In the genomic region with DNA sequence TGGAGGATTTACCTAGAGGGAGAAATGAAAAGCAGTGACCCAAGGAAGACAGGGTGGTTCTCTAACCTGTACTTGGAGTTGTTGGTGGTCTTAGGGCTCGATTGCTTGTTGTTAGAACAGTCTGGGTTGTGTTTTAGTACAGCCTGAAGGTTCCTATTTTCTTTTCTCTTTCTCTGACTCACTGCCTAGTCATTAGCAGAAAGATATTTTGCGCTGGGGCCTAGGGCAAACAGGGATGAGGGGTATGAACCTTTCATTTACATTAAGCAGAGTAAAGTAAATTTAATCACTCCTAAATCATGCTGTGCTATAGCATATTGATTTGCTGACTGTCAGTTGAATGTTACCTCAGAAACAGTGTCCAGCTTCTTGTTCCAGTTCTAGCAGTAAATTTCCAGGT, we compare ENCODE assay signal across 30 cellular contexts.
"Had no signal": no experiment of that assay in that cellular context is flagged by ENCODE, and none has a peak within 500 bp of the region (broad histone marks: within the 10 kb centered on the region; RNA-seq: fewer than 3 reads in every experiment).

No MANE protein-coding gene starts in this region.

- H3K27ac ChIP-seq: ascending aorta, brain microvascular endothelial cell, cardiac muscle cell, colonic mucosa, esophagus muscularis mucosa, foreskin keratinocyte, gastrocnemius medialis, heart left ventricle had no signal

- H3K4me1 ChIP-seq: ascending aorta, colonic mucosa, foreskin keratinocyte, gastrocnemius medialis, heart left ventricle had no signal

- H3K9me3 ChIP-seq: ascending aorta, colonic mucosa, esophagus muscularis mucosa, gastrocnemius medialis had no signal

- H3K27me3 ChIP-seq: ascending aorta, brain microvascular endothelial cell, cardiac muscle cell, colonic mucosa, esophagus muscularis mucosa, foreskin keratinocyte, gastrocnemius medialis, heart left ventricle had no signal

- H3K4me3 ChIP-seq: ascending aorta, cardiac muscle cell, colonic mucosa, esophagus muscularis mucosa, gastrocnemius medialis, heart left ventricle had no signal

- ATAC-seq: activated naive CD4-positive, alpha-beta T cell treated with anti-CD3 and anti-CD28 coated beads, Interleukin-2, amount 50 U/mL, for 72 hours; activated T-cell treated with anti-CD3 and anti-CD28 coated beads, Interleukin-2, amount 50 U/mL, for 72 hours; foreskin keratinocyte; gastrocnemius medialis; heart left ventricle had no signal

- DNase-seq: activated CD4-positive, alpha-beta memory T cell treated with anti-CD3 and anti-CD28 coated beads, Interleukin-2, amount 10 ng/mL, durations not matched to agents 7 days and 5 days; activated CD4-positive, alpha-beta T cell treated with anti-CD3 and anti-CD28 coated beads for 4 hours; activated CD4-positive, alpha-beta T cell treated with anti-CD3 and anti-CD28 coated beads, Interleukin-2, amount 10 ng/mL, durations not matched to agents 7 days and 5 days; activated CD4-positive, alpha-beta T cell treated with anti-CD3 and anti-CD28 coated beads, Interleukin-2, amount 50 U/mL, for 4 hours; activated CD4-positive, CD25-positive, alpha-beta regulatory T cell; activated CD4-positive, CD25-positive, alpha-beta regulatory T cell treated with anti-CD3 and anti-CD28 coated beads, Interleukin-2, amount 50 U/mL, for 72 hours; activated CD8-positive, alpha-beta memory T cell treated with anti-CD3 and anti-CD28 coated beads, Interleukin-2, amount 50 U/mL, for 48 hours; activated gamma-delta T cell; activated naive CD4-positive, alpha-beta T cell; activated naive CD4-positive, alpha-beta T cell treated with anti-CD3 and anti-CD28 coated beads, Interleukin-2, amount 10 ng/mL, durations not matched to agents 7 days and 5 days; activated naive CD8-positive, alpha-beta T cell treated with anti-CD3 and anti-CD28 coated beads, Interleukin-2, amount 10 ng/mL, durations not matched to agents 7 days and 5 days; activated T-cell treated with anti-CD3 and anti-CD28 coated beads for 4 hours; activated T-cell treated with anti-CD3 and anti-CD28 coated beads, Interleukin-2, amount 50 U/mL, for 24 hours; activated T-cell treated with anti-CD3 and anti-CD28 coated beads, Interleukin-2, amount 50 U/mL, for 72 hours; brain microvascular endothelial cell; central memory CD4-positive, alpha-beta T cell; cerebellar nuclear complex; colonic mucosa; effector memory CD4-positive, alpha-beta T cell; endodermal cell; erythroblast; gastrocnemius medialis; glutamatergic neuron; heart left ventricle; T-helper 2 cell had no signal

- H3K36me3 ChIP-seq: ascending aorta, brain microvascular endothelial cell, cardiac muscle cell, colonic mucosa, esophagus muscularis mucosa, gastrocnemius medialis, heart left ventricle had no signal
